In genomic region chr12:65642006-65642695, GRCh38 we compare ENCODE assay signal across 2 cellular contexts.
TF ChIP-seq lines count a peak whose summit lies in the region.

No MANE protein-coding gene starts in this region.

TF ChIP-seq in HCT116, 20 proteins besides CTCF, POLR2A, EP300 and RAD21:
- no peak for TF ChIP-seq ZNF274 (IDR thresholded peaks at IDR 0.05; ENCODE audit: low read depth, low read length)
- no peak for TF ChIP-seq SRF (IDR thresholded peaks at IDR 0.05; ENCODE audit: low read depth)
- TF ChIP-seq POLR2AphosphoS5 (IDR thresholded peaks at IDR 0.05; ENCODE audit: low read depth, low read length) = no peak; the same call in 1 of the 2 replicates
- peak; percentile 77 for TF ChIP-seq SP1 (IDR thresholded peaks at IDR 0.05; ENCODE audit: low read depth)
- TF ChIP-seq EZH2 (IDR thresholded peaks at IDR 0.05) = no peak
- no peak for TF ChIP-seq ZFX (IDR thresholded peaks at IDR 0.05)
- TF ChIP-seq FOSL1 (IDR thresholded peaks at IDR 0.05; ENCODE audit: low read depth) = peak; percentile 52; the same call in 1 of the 2 replicates
- TF ChIP-seq, protein P1, sequence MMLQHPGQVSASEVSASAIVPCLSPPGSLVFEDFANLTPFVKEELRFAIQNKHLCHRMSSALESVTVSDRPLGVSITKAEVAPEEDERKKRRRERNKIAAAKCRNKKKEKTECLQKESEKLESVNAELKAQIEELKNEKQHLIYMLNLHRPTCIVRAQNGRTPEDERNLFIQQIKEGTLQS (IDR thresholded peaks at IDR 0.05) = no peak
- TF ChIP-seq TCF7L2 (IDR thresholded peaks at IDR 0.05; ENCODE audit: borderline replicate concordance, extremely low read depth, insufficient read depth, insufficient read length) = peak; percentile 64
- TF ChIP-seq JUND (IDR thresholded peaks at IDR 0.05) = peak; percentile 58; the same call in 1 of the 2 replicates
- peak; percentile 28; the same call in 1 of the 2 replicates for TF ChIP-seq MAX (IDR thresholded peaks at IDR 0.05)
- TF ChIP-seq CEBPB (IDR thresholded peaks at IDR 0.05; ENCODE audit: low read depth) = no peak; the same call in 1 of the 2 replicates
- TF ChIP-seq CBX3 (IDR thresholded peaks at IDR 0.05; ENCODE audit: low read depth) = peak; percentile 31; the same call in 1 of the 2 replicates
- TF ChIP-seq EZH2phosphoT487 (IDR thresholded peaks at IDR 0.05; ENCODE audit: borderline replicate concordance) = no peak
- TF ChIP-seq YY1 (IDR thresholded peaks at IDR 0.05; ENCODE audit: extremely low read depth, insufficient replicate concordance, low read depth, low read length) = no peak
- TF ChIP-seq, protein P2, sequence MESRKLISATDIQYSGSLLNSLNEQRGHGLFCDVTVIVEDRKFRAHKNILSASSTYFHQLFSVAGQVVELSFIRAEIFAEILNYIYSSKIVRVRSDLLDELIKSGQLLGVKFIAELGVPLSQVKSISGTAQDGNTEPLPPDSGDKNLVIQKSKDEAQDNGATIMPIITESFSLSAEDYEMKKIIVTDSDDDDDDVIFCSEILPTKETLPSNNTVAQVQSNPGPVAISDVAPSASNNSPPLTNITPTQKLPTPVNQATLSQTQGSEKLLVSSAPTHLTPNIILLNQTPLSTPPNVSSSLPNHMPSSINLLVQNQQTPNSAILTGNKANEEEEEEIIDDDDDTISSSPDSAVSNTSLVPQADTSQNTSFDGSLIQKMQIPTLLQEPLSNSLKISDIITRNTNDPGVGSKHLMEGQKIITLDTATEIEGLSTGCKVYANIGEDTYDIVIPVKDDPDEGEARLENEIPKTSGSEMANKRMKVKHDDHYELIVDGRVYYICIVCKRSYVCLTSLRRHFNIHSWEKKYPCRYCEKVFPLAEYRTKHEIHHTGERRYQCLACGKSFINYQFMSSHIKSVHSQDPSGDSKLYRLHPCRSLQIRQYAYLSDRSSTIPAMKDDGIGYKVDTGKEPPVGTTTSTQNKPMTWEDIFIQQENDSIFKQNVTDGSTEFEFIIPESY (IDR thresholded peaks at IDR 0.05; ENCODE audit: extremely low read depth, insufficient replicate concordance, low read length) = no peak
- TF ChIP-seq SIN3A (IDR thresholded peaks at IDR 0.05; ENCODE audit: low read depth) = 0 out of 2 replicates have a peak, but pooled peaks have one; percentile 8

TF ChIP-seq in K562, 482 proteins besides CTCF, POLR2A, EP300 and RAD21:
- TF ChIP-seq, protein P3, sequence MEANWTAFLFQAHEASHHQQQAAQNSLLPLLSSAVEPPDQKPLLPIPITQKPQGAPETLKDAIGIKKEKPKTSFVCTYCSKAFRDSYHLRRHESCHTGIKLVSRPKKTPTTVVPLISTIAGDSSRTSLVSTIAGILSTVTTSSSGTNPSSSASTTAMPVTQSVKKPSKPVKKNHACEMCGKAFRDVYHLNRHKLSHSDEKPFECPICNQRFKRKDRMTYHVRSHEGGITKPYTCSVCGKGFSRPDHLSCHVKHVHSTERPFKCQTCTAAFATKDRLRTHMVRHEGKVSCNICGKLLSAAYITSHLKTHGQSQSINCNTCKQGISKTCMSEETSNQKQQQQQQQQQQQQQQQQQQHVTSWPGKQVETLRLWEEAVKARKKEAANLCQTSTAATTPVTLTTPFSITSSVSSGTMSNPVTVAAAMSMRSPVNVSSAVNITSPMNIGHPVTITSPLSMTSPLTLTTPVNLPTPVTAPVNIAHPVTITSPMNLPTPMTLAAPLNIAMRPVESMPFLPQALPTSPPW (CRISPR knock-in tag; IDR thresholded peaks at IDR 0.05) = 0 out of 2 replicates have a peak, but pooled peaks have one; percentile 11
- no peak for TF ChIP-seq SRSF1 (IDR thresholded peaks at IDR 0.05; ENCODE audit: low read depth, low read length)
- TF ChIP-seq KLF1 (tag; IDR thresholded peaks at IDR 0.05) = no peak
- TF ChIP-seq, protein P4, sequence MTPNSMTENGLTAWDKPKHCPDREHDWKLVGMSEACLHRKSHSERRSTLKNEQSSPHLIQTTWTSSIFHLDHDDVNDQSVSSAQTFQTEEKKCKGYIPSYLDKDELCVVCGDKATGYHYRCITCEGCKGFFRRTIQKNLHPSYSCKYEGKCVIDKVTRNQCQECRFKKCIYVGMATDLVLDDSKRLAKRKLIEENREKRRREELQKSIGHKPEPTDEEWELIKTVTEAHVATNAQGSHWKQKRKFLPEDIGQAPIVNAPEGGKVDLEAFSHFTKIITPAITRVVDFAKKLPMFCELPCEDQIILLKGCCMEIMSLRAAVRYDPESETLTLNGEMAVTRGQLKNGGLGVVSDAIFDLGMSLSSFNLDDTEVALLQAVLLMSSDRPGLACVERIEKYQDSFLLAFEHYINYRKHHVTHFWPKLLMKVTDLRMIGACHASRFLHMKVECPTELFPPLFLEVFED (CRISPR knock-in tag; conservative IDR thresholded peaks at IDR 0.05) = 0 out of 2 replicates have a peak, but pooled peaks have one; percentile 18
- no peak for TF ChIP-seq BCLAF1 (IDR thresholded peaks at IDR 0.05; ENCODE audit: borderline replicate concordance in 1 of 2, control insufficient read depth in 1 of 2, low read depth in 2 of 2, low read length in 1 of 2)
- no peak for TF ChIP-seq NR1H2 (CRISPR knock-in tag; IDR thresholded peaks at IDR 0.05)
- no peak for TF ChIP-seq NR2C1 (IDR thresholded peaks at IDR 0.05)
- peak; percentile 20; the same call in 1 of the 2 replicates for TF ChIP-seq NR2C1 (tag; IDR thresholded peaks at IDR 0.05)
- no peak for TF ChIP-seq FOXA3 (CRISPR knock-in tag; conservative IDR thresholded peaks at IDR 0.05 in 1 of 2, IDR thresholded peaks at IDR 0.05 in 1 of 2)
